In the genomic region with DNA sequence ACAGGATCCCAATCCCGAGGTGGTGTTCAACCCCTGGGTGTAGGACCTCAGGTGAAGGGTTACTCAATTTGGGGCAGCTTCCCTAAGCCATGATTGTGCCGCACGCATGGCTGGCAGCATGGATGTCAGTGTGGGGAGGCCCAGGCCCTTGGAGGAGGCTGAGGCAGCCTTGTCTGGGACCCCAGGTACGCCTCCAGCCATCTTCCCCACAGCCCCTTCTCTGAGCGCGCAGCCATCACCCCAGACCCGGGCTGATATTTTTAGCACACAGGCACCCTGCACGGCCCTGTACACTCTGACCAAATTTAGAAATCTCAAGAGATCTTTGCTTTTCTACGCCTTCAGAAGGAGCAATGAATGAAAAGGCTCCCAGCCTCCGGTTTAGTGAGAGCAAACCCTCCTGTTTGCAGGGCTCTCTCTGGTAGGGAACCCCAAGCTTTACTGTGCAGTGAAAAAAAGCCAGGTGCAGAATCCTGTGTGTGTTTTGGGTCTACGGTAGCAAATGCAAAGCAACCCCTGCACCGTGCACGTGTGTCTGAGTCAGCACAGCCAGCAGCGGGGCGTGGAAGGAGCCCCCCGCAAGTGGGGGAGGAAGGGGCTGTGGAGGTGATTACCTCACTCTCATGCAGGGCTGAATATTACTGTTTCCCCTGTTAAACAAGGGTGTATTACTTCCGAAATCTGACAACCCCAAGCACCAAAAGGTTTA, we compare ENCODE assay signal across 10 cellular contexts. TPM values are rescaled to one million over a fixed set of nuclear protein-coding genes. Genes with fewer than 3 reads are reported as not detected.
DNase-seq lines count a peak whose midpoint lies in the region; ATAC-seq, FAIRE-seq and TF ChIP-seq lines count a peak whose summit lies in the region.
"Had no signal": no experiment of that assay in that cellular context is flagged by ENCODE, and none has a peak within 500 bp of the region (broad histone marks: within the 10 kb centered on the region; RNA-seq: fewer than 3 reads in every experiment).

No MANE protein-coding gene starts in this region.

- peak; percentile 93 for FAIRE-seq in GM12891 (lab: Jason Lieb, UNC)

- intact Hi-C loops in body of pancreas (cut with DNase I), result no loop called here

- no peak overlapping the region for H3K9ac ChIP-seq in smooth muscle cell (ENCODE audit: low read depth)

- H3K36me3 ChIP-seq in smooth muscle cell (ENCODE audit: low read depth) (no peaks in the 10 kb centered on the region), body of pancreas (replicated peaks in 1 of 2; ENCODE audit: insufficient read depth in 1 of 2, low read depth in 2 of 2) (no peaks in the 10 kb centered on the region)

- TF ChIP-seq POLR2A in GM12891 (IDR thresholded peaks at IDR 0.05; ENCODE audit: low read depth, low read length), result no peak
- TF ChIP-seq POLR2A in body of pancreas (IDR thresholded peaks at IDR 0.05), result no peak

- H3K27me3 ChIP-seq in smooth muscle cell (ENCODE audit: low read depth) (no peaks in the 10 kb centered on the region), body of pancreas (no peaks in the 10 kb centered on the region)

- H4K20me1 ChIP-seq in smooth muscle cell (ENCODE audit: low read depth), result no peaks in the 10 kb centered on the region

- H3K4me2 ChIP-seq in smooth muscle cell, result no peak overlapping the region

- H3K36me3 Mint-ChIP-seq in IgD-negative memory B cell, result peaks cover 2% of the 10 kb centered on the region
- H3K36me3 Mint-ChIP-seq: natural killer cell had no signal

- peaks cover 9% of the 10 kb centered on the region for H3K27me3 Mint-ChIP-seq in IgD-negative memory B cell

- no peaks in the 10 kb centered on the region for H3K9me3 ChIP-seq in smooth muscle cell (replicated peaks; ENCODE audit: low read depth)
- H3K9me3 ChIP-seq in body of pancreas, result no peaks in the 10 kb centered on the region

- DNase-seq in GM12891 (ENCODE audit: insufficient read length, low spot score) (peak; percentile 57), omental fat pad (ENCODE audit: low spot score) (no peak), DMS114 treated with DMSO at 0.1 percent for 48 hours (lab: John Stamatoyannopoulos, UW; ENCODE audit: unreplicated experiment) (no peak), smooth muscle cell (lab: John Stamatoyannopoulos, UW; ENCODE audit: unreplicated experiment) (no peak), body of pancreas (no peak)
- DNase-seq in effector CD8-positive, alpha-beta T cell (lab: John Stamatoyannopoulos, UW), result peak; percentile 7
- DNase-seq: natural killer cell had no signal

- H3K4me3 ChIP-seq in smooth muscle cell, result no peak overlapping the region
- no peak overlapping the region for H3K4me3 ChIP-seq in body of pancreas

- no peaks in the 10 kb centered on the region for H3K79me2 ChIP-seq in smooth muscle cell (ENCODE audit: low read depth)

- H2AFZ ChIP-seq in smooth muscle cell (ENCODE audit: low read depth), result no peak overlapping the region

- TF ChIP-seq CTCF in omental fat pad (IDR thresholded peaks at IDR 0.05) (no peak), smooth muscle cell (IDR thresholded peaks at IDR 0.05; ENCODE audit: borderline replicate concordance, insufficient read depth, poor library complexity, severe bottlenecking) (no peak), body of pancreas (IDR thresholded peaks at IDR 0.05) (no peak)

- H3K4me1 Mint-ChIP-seq in IgD-negative memory B cell, result peaks cover 33 to 58% (median 45%) of the 10 kb centered on the region in 3 donors

- peak overlapping the region; percentile 84 to 93 (median 91) for H3K27ac Mint-ChIP-seq in IgD-negative memory B cell

- H3F3A ChIP-seq in smooth muscle cell (ENCODE audit: low read depth), result no peaks in the 10 kb centered on the region

- H3K4me1 ChIP-seq in smooth muscle cell (ENCODE audit: low read depth) (peaks cover 4% of the 10 kb centered on the region), body of pancreas (no peaks in the 10 kb centered on the region)

- H3K27ac ChIP-seq in smooth muscle cell (ENCODE audit: low read depth) (no peak overlapping the region), body of pancreas (no peak overlapping the region)

- peak; percentile 72 for ATAC-seq in GM21515 (IDR thresholded peaks at IDR 0.05; ENCODE audit: unreplicated experiment)
- no peak for ATAC-seq in omental fat pad (ENCODE audit: low FRiP score)
- no peak for ATAC-seq in body of pancreas
- ATAC-seq: HCT116 had no signal

- H3K9me3 Mint-ChIP-seq in IgD-negative memory B cell, result peaks cover 3 to 8% (median 5%) of the 10 kb centered on the region in 3 donors
- H3K9me3 Mint-ChIP-seq: natural killer cell had no signal

- H3K4me3 Mint-ChIP-seq in IgD-negative memory B cell, result peak overlapping the region; percentile 62 to 90 (median 72)
- H3K4me3 Mint-ChIP-seq: natural killer cell had no signal

- 89% methylated on average over 17 of the region's 17 CpGs for WGBS in smooth muscle cell (ENCODE audit: low lambda C conversion rate)
- 58 to 70% methylated on average over 12 to 17 of the region's 17 CpGs for WGBS in body of pancreas, 2 donors

TF ChIP-seq in GM12891, 5 proteins besides CTCF, POLR2A, EP300 and RAD21:
- no peak for TF ChIP-seq POLR2AphosphoS5 (IDR thresholded peaks at IDR 0.05; ENCODE audit: low read depth, low read length)
- peak; percentile 90 for TF ChIP-seq POU2F2 (IDR thresholded peaks at IDR 0.05; ENCODE audit: low read depth, low read length)

RNA-seq across cellular contexts. Expression of gene CTCFL, which starts 44.3 kb away (rescaled TPM):
- 0.12 TPM for polyA plus RNA-seq in GM12891 (2012; ENCODE audit: low read depth, missing spikeins)
- not detected for polyA plus RNA-seq in IgD-negative memory B cell
- not detected for total RNA-seq in omental fat pad
- not detected in 2 replicates for total RNA-seq in smooth muscle cell
- not detected in 2 replicates for polyA plus RNA-seq in smooth muscle cell
- total RNA-seq in body of pancreas, result not detected
- total RNA-seq: natural killer cell had no signal

Comparison
In these comparisons a context has a peak if more than half of its experiments do, and no peak if none do; other contexts are left out.
1. DNase-seq: peak in GM12891 (single experiment) and effector CD8-positive, alpha-beta T cell (single experiment); none in omental fat pad (single experiment), DMS114 treated with DMSO at 0.1 percent for 48 hours (single experiment), smooth muscle cell (single experiment) and body of pancreas (0 of 4).